ENCODE assay signal across 8 cellular contexts in genomic region chr3:9362731-9363530, GRCh38. TPM values are rescaled to one million over a fixed set of nuclear protein-coding genes. Genes with fewer than 3 reads are reported as not detected.
A peak's percentile ranks its signal among the peaks of the same experiment; 100 is the strongest.
DNase-seq lines count a peak whose midpoint lies in the region; ATAC-seq and TF ChIP-seq lines count a peak whose summit lies in the region.

THUMPD3 (plus strand) TSS chr3:9363054; CDS start chr3:9365069, 2,015 bp downstream.

- CTCF ChIA-PET in naive thymus-derived CD4-positive, alpha-beta T cell (lab: Charles Lee): interaction anchor here (1.5 to 2.5 kb wide), 3 partner anchors 9 to 61 kb away, joined by 3 to 15 read pairs (median 10); partner anchors contain the start of gene SETD5

- POLR2A ChIA-PET in naive thymus-derived CD4-positive, alpha-beta T cell (lab: Charles Lee): interaction anchor here (0.6 to 8.1 kb wide), 18 partner anchors 10 to 528 kb away, joined by 3 to 150 read pairs (median 5); partner anchors contain the start of genes MTMR14 and SETD5

- H3K27me3 Mint-ChIP-seq in activated T-helper 1 cell treated with anti-CD3 and anti-CD28 coated beads, Interleukin-12 subunit alpha, Interleukin-12 subunit beta, Interleukin-2, Interleukin-4 antibody, amounts not matched to agents 30 ng/mL and 10 ng/mL and 1 ng/mL, durations not matched to agents 14 hours and 24 hours and 36 hours (ENCODE audit: insufficient read depth): peaks cover 2% of the 10 kb centered on the region
- H3K27me3 Mint-ChIP-seq in naive thymus-derived CD4-positive, alpha-beta T cell: peaks cover 0 to 3% (median 0%) of the 10 kb centered on the region in 5 donors

- peaks cover 6% of the 10 kb centered on the region for H3K4me1 Mint-ChIP-seq in activated T-helper 1 cell treated with anti-CD3 and anti-CD28 coated beads, Interleukin-12 subunit alpha, Interleukin-12 subunit beta, Interleukin-2, Interleukin-4 antibody, amounts not matched to agents 30 ng/mL and 10 ng/mL and 1 ng/mL, durations not matched to agents 14 hours and 24 hours and 36 hours (ENCODE audit: low read depth)
- H3K4me1 Mint-ChIP-seq in naive thymus-derived CD4-positive, alpha-beta T cell: peaks cover 0 to 44% (median 30%) of the 10 kb centered on the region in 7 donors

- no peak for TF ChIP-seq CTCF in fibroblast of lung (conservative IDR thresholded peaks at IDR 0.05 in 1 of 2, IDR thresholded peaks at IDR 0.05 in 1 of 2; ENCODE audit: low read depth in 1 of 2, low read length in 2 of 2)

- peaks cover 10% of the 10 kb centered on the region for H3K79me2 ChIP-seq in fibroblast of lung (ENCODE audit: control insufficient read depth, insufficient read depth, low read length)

- ATAC-seq in GM21723 (IDR thresholded peaks at IDR 0.05; ENCODE audit: unreplicated experiment): peak; percentile 99
- peak; percentile 94 for ATAC-seq in naive thymus-derived CD4-positive, alpha-beta T cell

- H3K4me3 Mint-ChIP-seq in activated T-helper 1 cell treated with anti-CD3 and anti-CD28 coated beads, Interleukin-12 subunit alpha, Interleukin-12 subunit beta, Interleukin-2, Interleukin-4 antibody, amounts not matched to agents 30 ng/mL and 10 ng/mL and 1 ng/mL, durations not matched to agents 14 hours and 24 hours and 36 hours: peak within 1 kb of the TSS; percentile 96
- H3K4me3 Mint-ChIP-seq in naive thymus-derived CD4-positive, alpha-beta T cell: peak within 1 kb of the TSS; percentile 94 to 100 (median 98)

- DNase-seq in DMS79 (lab: John Stamatoyannopoulos, UW): peak; percentile 80
- peak; percentile 84 for DNase-seq in KG1 (lab: John Stamatoyannopoulos, UW)
- DNase-seq in RPMI7951 (ENCODE audit: low read depth): peak; percentile 91
- peak; percentile 90 for DNase-seq in activated T-helper 1 cell treated with anti-CD3 and anti-CD28 coated beads, Interleukin-12 subunit alpha, Interleukin-12 subunit beta, Interleukin-2, Interleukin-4 antibody, amounts not matched to agents 30 ng/mL and 10 ng/mL and 1 ng/mL, durations not matched to agents 14 hours and 24 hours and 36 hours (ENCODE audit: low spot score)
- peak; percentile 87 to 96 for DNase-seq in fibroblast of lung (ENCODE audit: low read depth in 2 of 2)
- DNase-seq in naive thymus-derived CD4-positive, alpha-beta T cell: peak; percentile 77 to 97 (median 85)
- DNase-seq in stimulated activated naive CD4-positive, alpha-beta T cell (lab: John Stamatoyannopoulos, UW): peak; percentile 77 to 86 (median 82)

- no peaks in the 10 kb centered on the region for H3K27me3 ChIP-seq in fibroblast of lung (ENCODE audit: control insufficient read depth, insufficient read depth, low read length)
- H3K27me3 ChIP-seq in naive thymus-derived CD4-positive, alpha-beta T cell (ENCODE audit: control insufficient read depth in 2 of 2, insufficient read depth in 2 of 2, low read length in 2 of 2): no peaks in the 10 kb centered on the region

- intact Hi-C loops in activated T-helper 1 cell treated with anti-CD3 and anti-CD28 coated beads, Interleukin-12 subunit alpha, Interleukin-12 subunit beta, Interleukin-2, Interleukin-4 antibody, amounts not matched to agents 30 ng/mL and 10 ng/mL and 1 ng/mL, durations not matched to agents 14 hours and 24 hours and 36 hours (cut with micrococcal nuclease): loop anchor here (1.0 to 5.0 kb wide), 9 partner anchors 9 to 958 kb away; partner anchors contain the start of genes BRK1, BRPF1, FANCD2 and MTMR14
- intact Hi-C loops in naive thymus-derived CD4-positive, alpha-beta T cell (cut with micrococcal nuclease): loop anchor here (1.0 to 10.0 kb wide), 11 partner anchors 10 to 572 kb away; partner anchors contain the start of genes MTMR14 (in 2 of the 2), RAD18 (in 2 of the 2), BRPF1 (in 1 of the 2) and CRELD1 (in 1 of the 2)

- no peaks in the 10 kb centered on the region for H3K9me3 ChIP-seq in fibroblast of lung (ENCODE audit: control insufficient read depth, insufficient read depth, low read depth, low read length)
- H3K9me3 ChIP-seq in naive thymus-derived CD4-positive, alpha-beta T cell (ENCODE audit: control insufficient read depth in 2 of 3, low read length in 3 of 3): no peaks in the 10 kb centered on the region

- H2AFZ ChIP-seq in fibroblast of lung (ENCODE audit: low read length): peak within 1 kb of the TSS; percentile 95

- H3K27ac ChIP-seq in fibroblast of lung (ENCODE audit: insufficient read depth, low read length): peak within 1 kb of the TSS; percentile 95
- peak within 1 kb of the TSS; percentile 85 for H3K27ac ChIP-seq in naive thymus-derived CD4-positive, alpha-beta T cell (ENCODE audit: low read depth, low read length)

- H3K9ac ChIP-seq in fibroblast of lung (ENCODE audit: insufficient read depth, low read length): peak within 1 kb of the TSS; percentile 82

- peaks cover 18% of the 10 kb centered on the region for H3K36me3 Mint-ChIP-seq in activated T-helper 1 cell treated with anti-CD3 and anti-CD28 coated beads, Interleukin-12 subunit alpha, Interleukin-12 subunit beta, Interleukin-2, Interleukin-4 antibody, amounts not matched to agents 30 ng/mL and 10 ng/mL and 1 ng/mL, durations not matched to agents 14 hours and 24 hours and 36 hours (ENCODE audit: low read depth)
- H3K36me3 Mint-ChIP-seq in naive thymus-derived CD4-positive, alpha-beta T cell: peaks cover 0 to 22% (median 12%) of the 10 kb centered on the region in 5 donors

- no peaks in the 10 kb centered on the region for H3K36me3 ChIP-seq in fibroblast of lung (ENCODE audit: control insufficient read depth, insufficient read depth, low read length)
- peaks cover 10 to 25% (median 14%) of the 10 kb centered on the region in 3 experiments for H3K36me3 ChIP-seq in naive thymus-derived CD4-positive, alpha-beta T cell (ENCODE audit: control insufficient read depth in 2 of 3, insufficient read depth in 3 of 3, low read length in 3 of 3)

- H3K27ac Mint-ChIP-seq in activated T-helper 1 cell treated with anti-CD3 and anti-CD28 coated beads, Interleukin-12 subunit alpha, Interleukin-12 subunit beta, Interleukin-2, Interleukin-4 antibody, amounts not matched to agents 30 ng/mL and 10 ng/mL and 1 ng/mL, durations not matched to agents 14 hours and 24 hours and 36 hours: peak within 1 kb of the TSS; percentile 98
- H3K27ac Mint-ChIP-seq in naive thymus-derived CD4-positive, alpha-beta T cell: peak within 1 kb of the TSS; percentile 96 to 100 (median 98)

- no peaks in the 10 kb centered on the region for H4K20me1 ChIP-seq in fibroblast of lung (ENCODE audit: control insufficient read depth, extremely low read depth, insufficient read depth, low read length)

- H3K4me1 ChIP-seq in fibroblast of lung (ENCODE audit: control insufficient read depth, extremely low read depth, insufficient read depth, low read length): no peaks in the 10 kb centered on the region
- peaks cover 7 to 14% of the 10 kb centered on the region in 2 donors for H3K4me1 ChIP-seq in naive thymus-derived CD4-positive, alpha-beta T cell (ENCODE audit: control insufficient read depth in 2 of 2, insufficient read depth in 2 of 2, low read length in 2 of 2)

- H3K9me3 Mint-ChIP-seq in activated T-helper 1 cell treated with anti-CD3 and anti-CD28 coated beads, Interleukin-12 subunit alpha, Interleukin-12 subunit beta, Interleukin-2, Interleukin-4 antibody, amounts not matched to agents 30 ng/mL and 10 ng/mL and 1 ng/mL, durations not matched to agents 14 hours and 24 hours and 36 hours: no peaks in the 10 kb centered on the region
- H3K9me3 Mint-ChIP-seq in naive thymus-derived CD4-positive, alpha-beta T cell: peaks cover 0 to 2% (median 0%) of the 10 kb centered on the region in 11 donors

- H3K4me2 ChIP-seq in fibroblast of lung (ENCODE audit: extremely low read depth, insufficient read depth, low read length): peak within 1 kb of the TSS; percentile 93

- peak within 1 kb of the TSS; percentile 61 to 94 (median 74) for H3K4me3 ChIP-seq in fibroblast of lung (replicated peaks in 1 of 4; ENCODE audit: control extremely low read depth in 1 of 4, insufficient read depth in 1 of 4, low read depth in 3 of 4, low read length in 4 of 4)
- peak within 1 kb of the TSS; percentile 99 for H3K4me3 ChIP-seq in naive thymus-derived CD4-positive, alpha-beta T cell (ENCODE audit: low read length)

RNA-seq across cellular contexts. Expression of gene THUMPD3, which starts in this region (rescaled TPM):
- 48.4 and 63.3 TPM in 2 replicates for total RNA-seq in RPMI7951 (2014; rRNA removed; shearing (Covaris generic))
- 61.4 and 62.4 TPM in 2 replicates for total RNA-seq in activated T-helper 1 cell treated with anti-CD3 and anti-CD28 coated beads, Interleukin-12 subunit alpha, Interleukin-12 subunit beta, Interleukin-2, Interleukin-4 antibody, amounts not matched to agents 30 ng/mL and 10 ng/mL and 1 ng/mL, durations not matched to agents 14 hours and 24 hours and 36 hours
- total RNA-seq in fibroblast of lung: 59.9 and 68.3 TPM in 2 replicates
- polyA plus RNA-seq in fibroblast of lung: 48.9 and 57.8 TPM in 2 replicates
- polyA plus RNA-seq in fibroblast of lung (2012): 40.5 and 46.6 TPM in 2 replicates
- 15.4 and 32.2 TPM in 2 replicates for polyA minus RNA-seq in fibroblast of lung (ENCODE audit: low replicate concordance)
- 10 to 100 TPM; 39.4 to 54.8 (median 42.4) TPM for total RNA-seq in naive thymus-derived CD4-positive, alpha-beta T cell
- 10 to 100 TPM; 24.1 to 25.9 TPM for polyA plus RNA-seq in naive thymus-derived CD4-positive, alpha-beta T cell

Comparison
In these comparisons a context has a peak if more than half of its experiments do, and no peak if none do; other contexts are left out.
1. Peak in every context shown above with its lines: DNase-seq, ATAC-seq, H3K4me3 ChIP-seq and H3K27ac ChIP-seq.